In the genomic region with DNA sequence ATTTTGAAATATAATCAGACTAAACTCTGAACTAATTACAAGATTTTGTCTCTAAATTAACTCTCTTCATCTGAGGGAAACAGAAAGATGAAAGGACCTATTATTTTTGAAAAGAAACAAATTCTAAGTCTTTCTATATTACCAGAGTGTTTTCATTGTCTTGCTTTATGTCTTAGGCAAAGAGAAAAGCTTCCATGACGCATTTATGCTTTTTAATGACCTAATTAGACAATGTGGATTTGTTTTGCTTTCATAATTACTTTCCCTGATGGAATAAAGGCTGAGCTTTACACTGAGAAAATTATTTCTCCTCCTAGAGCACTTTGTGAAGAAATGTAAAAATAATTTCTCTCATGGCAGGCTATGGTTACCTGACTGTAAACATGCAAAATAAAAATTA, we compare ENCODE assay signal across 23 cellular contexts.
"Had no signal": no experiment of that assay in that cellular context is flagged by ENCODE, and none has a peak within 500 bp of the region (broad histone marks: within the 10 kb centered on the region; RNA-seq: fewer than 3 reads in every experiment).

No MANE protein-coding gene starts in this region.

- H3K9me3 ChIP-seq: breast epithelium, esophagus muscularis mucosa, lower lobe of right lung, neutrophil, testis had no signal

- H3K27me3 Mint-ChIP-seq: activated naive CD4-positive, alpha-beta T cell treated with anti-CD3 and anti-CD28 coated beads, Interleukin-2, amount 10 ng/mL, durations not matched to agents 7 days and 5 days; activated naive CD8-positive, alpha-beta T cell treated with anti-CD3 and anti-CD28 coated beads, Interleukin-2, amount 50 U/mL, for 24 hours; stimulated activated memory B cell treated with anti-CD40 and anti-IgM and Interleukin-4, amounts not matched to agents 10 μg/mL and 1 μg/mL and 100 μg/mL, for 72 hours; type B pancreatic cell had no signal

- H3K4me1 ChIP-seq: breast epithelium, lower lobe of right lung, parathyroid adenoma, spleen, testis had no signal

- H3K4me3 Mint-ChIP-seq: activated naive CD4-positive, alpha-beta T cell treated with anti-CD3 and anti-CD28 coated beads, Interleukin-2, amount 10 ng/mL, durations not matched to agents 7 days and 5 days; activated naive CD8-positive, alpha-beta T cell treated with anti-CD3 and anti-CD28 coated beads, Interleukin-2, amount 50 U/mL, for 24 hours; natural killer cell; stimulated activated memory B cell treated with anti-CD40 and anti-IgM and Interleukin-4, amounts not matched to agents 10 μg/mL and 1 μg/mL and 100 μg/mL, for 72 hours; type B pancreatic cell had no signal

- H3K36me3 ChIP-seq: breast epithelium, lower lobe of right lung, neutrophil, spleen had no signal

- H3K9me3 Mint-ChIP-seq: activated naive CD4-positive, alpha-beta T cell treated with anti-CD3 and anti-CD28 coated beads, Interleukin-2, amount 10 ng/mL, durations not matched to agents 7 days and 5 days; activated naive CD8-positive, alpha-beta T cell treated with anti-CD3 and anti-CD28 coated beads, Interleukin-2, amount 50 U/mL, for 24 hours; natural killer cell; type B pancreatic cell had no signal

- ATAC-seq: activated CD4-positive, CD25-positive, alpha-beta regulatory T cell treated with anti-CD3 and anti-CD28 coated beads, Interleukin-2, amount 50 U/mL, for 24 hours; activated naive CD8-positive, alpha-beta T cell treated with anti-CD3 and anti-CD28 coated beads, Interleukin-2, amount 50 U/mL, for 24 hours; left colon; lower lobe of right lung; natural killer cell; stimulated activated memory B cell treated with anti-CD40 and anti-IgM and Interleukin-4, amounts not matched to agents 10 μg/mL and 1 μg/mL and 100 μg/mL, for 72 hours had no signal

- H3K27me3 ChIP-seq: breast epithelium, esophagus muscularis mucosa, hepatocyte, neutrophil, spleen, testis had no signal

- H3K27ac Mint-ChIP-seq: activated naive CD4-positive, alpha-beta T cell treated with anti-CD3 and anti-CD28 coated beads, Interleukin-2, amount 10 ng/mL, durations not matched to agents 7 days and 5 days; activated naive CD8-positive, alpha-beta T cell treated with anti-CD3 and anti-CD28 coated beads, Interleukin-2, amount 50 U/mL, for 24 hours; natural killer cell; stimulated activated memory B cell treated with anti-CD40 and anti-IgM and Interleukin-4, amounts not matched to agents 10 μg/mL and 1 μg/mL and 100 μg/mL, for 72 hours; type B pancreatic cell had no signal

- H3K4me1 Mint-ChIP-seq: activated naive CD4-positive, alpha-beta T cell treated with anti-CD3 and anti-CD28 coated beads, Interleukin-2, amount 10 ng/mL, durations not matched to agents 7 days and 5 days; activated naive CD8-positive, alpha-beta T cell treated with anti-CD3 and anti-CD28 coated beads, Interleukin-2, amount 50 U/mL, for 24 hours; natural killer cell; stimulated activated memory B cell treated with anti-CD40 and anti-IgM and Interleukin-4, amounts not matched to agents 10 μg/mL and 1 μg/mL and 100 μg/mL, for 72 hours had no signal

- H3K4me2 ChIP-seq: hepatocyte had no signal

- H3K36me3 Mint-ChIP-seq: activated naive CD4-positive, alpha-beta T cell treated with anti-CD3 and anti-CD28 coated beads, Interleukin-2, amount 10 ng/mL, durations not matched to agents 7 days and 5 days; natural killer cell; stimulated activated memory B cell treated with anti-CD40 and anti-IgM and Interleukin-4, amounts not matched to agents 10 μg/mL and 1 μg/mL and 100 μg/mL, for 72 hours; type B pancreatic cell had no signal

- H3K9ac ChIP-seq: parathyroid adenoma had no signal

- DNase-seq: activated CD8-positive, alpha-beta memory T cell treated with anti-CD3 and anti-CD28 coated beads for 24 hours; activated CD8-positive, alpha-beta memory T cell treated with anti-CD3 and anti-CD28 coated beads, Interleukin-2, amount 50 U/mL, for 48 hours; activated effector memory CD4-positive, alpha-beta T cell treated with Interleukin-2 at 50 U/mL for 16 hours; activated naive CD4-positive, alpha-beta T cell treated with anti-CD3 and anti-CD28 coated beads, Interleukin-2, amount 10 ng/mL, durations not matched to agents 7 days and 5 days; activated naive CD8-positive, alpha-beta T cell treated with anti-CD3 and anti-CD28 coated beads, Interleukin-2, amount 50 U/mL, for 24 hours; activated T-cell treated with anti-CD3 and anti-CD28 coated beads, Interleukin-2, amount 50 U/mL, for 48 hours; anterior cingulate cortex; left colon; lower lobe of right lung; natural killer cell; spleen; stimulated activated CD4-positive, alpha-beta T cell treated with anti-CD3 and anti-CD28 coated beads, Interleukin-4, amount 100 ng/mL, for 4 hours; T1000; testis had no signal

- H3K79me2 ChIP-seq: parathyroid adenoma had no signal

- H2AFZ ChIP-seq: hepatocyte, parathyroid adenoma had no signal

- H3K27ac ChIP-seq: breast epithelium, hepatocyte, lower lobe of right lung, neutrophil, parathyroid adenoma, spleen, testis had no signal

- H3K4me3 ChIP-seq: breast epithelium, coronary artery, esophagus muscularis mucosa, hepatocyte, lower lobe of right lung, spleen, testis had no signal
